ENCODE assay signal across 13 cellular contexts in the genomic region with DNA sequence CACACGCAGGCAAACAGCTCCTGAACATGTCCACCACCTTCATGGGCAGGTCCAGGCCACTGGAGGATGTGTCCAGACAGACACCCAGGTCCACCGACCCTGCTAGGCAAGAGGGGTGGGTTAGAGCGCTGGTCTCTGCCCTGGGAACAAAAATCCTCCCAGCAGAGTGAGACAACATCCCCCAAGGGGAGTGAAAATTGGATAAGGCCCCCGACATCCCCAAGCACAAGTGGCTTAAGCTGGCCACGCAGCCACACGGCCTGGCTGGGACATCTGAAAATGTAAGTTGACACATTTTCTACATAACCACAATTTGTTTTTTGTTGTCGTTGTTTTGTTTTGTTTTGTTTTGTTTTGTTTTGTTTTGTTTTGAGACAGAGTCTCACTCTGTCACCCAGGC. TPM values are rescaled to one million over a fixed set of nuclear protein-coding genes. Genes with fewer than 3 reads are reported as not detected.
DNase-seq lines count a peak whose midpoint lies in the region; TF ChIP-seq lines count a peak whose summit lies in the region.
"Not testable (repeated sequence)": the region's sequence is repeated elsewhere in the genome, so short reads cannot be mapped to it uniquely, and the experiment has no call there.
"Had no signal": no experiment of that assay in that cellular context is flagged by ENCODE, and none has a peak within 500 bp of the region (broad histone marks: within the 10 kb centered on the region; RNA-seq: fewer than 3 reads in every experiment).

No MANE protein-coding gene starts in this region.

- not testable (repeated sequence) for H3K36me3 Mint-ChIP-seq in activated CD4-positive, alpha-beta T cell treated with anti-CD3 and anti-CD28 coated beads, Interleukin-2, amount 10 ng/mL, durations not matched to agents 24 days and 14 days (ENCODE audit: low read depth); nephron progenitor cell (ENCODE audit: low read depth)

- not testable (repeated sequence) for H3K9me3 Mint-ChIP-seq in activated CD4-positive, alpha-beta T cell treated with anti-CD3 and anti-CD28 coated beads, Interleukin-2, amount 10 ng/mL, durations not matched to agents 24 days and 14 days; nephron progenitor cell

- not testable (repeated sequence) for H3K4me1 Mint-ChIP-seq in activated CD4-positive, alpha-beta T cell treated with anti-CD3 and anti-CD28 coated beads, Interleukin-2, amount 10 ng/mL, durations not matched to agents 24 days and 14 days
- peaks cover 14% of the 10 kb centered on the region for H3K4me1 Mint-ChIP-seq in nephron progenitor cell

- not testable (repeated sequence) for H3K4me3 Mint-ChIP-seq in activated CD4-positive, alpha-beta T cell treated with anti-CD3 and anti-CD28 coated beads, Interleukin-2, amount 10 ng/mL, durations not matched to agents 24 days and 14 days; nephron progenitor cell

- H3K27ac Mint-ChIP-seq in activated CD4-positive, alpha-beta T cell treated with anti-CD3 and anti-CD28 coated beads, Interleukin-2, amount 10 ng/mL, durations not matched to agents 24 days and 14 days = not testable (repeated sequence)
- H3K27ac Mint-ChIP-seq in nephron progenitor cell = peak overlapping the region; percentile 42

- intact Hi-C loops in activated CD4-positive, alpha-beta T cell treated with anti-CD3 and anti-CD28 coated beads, Interleukin-2, amount 10 ng/mL, durations not matched to agents 24 days and 14 days (cut with micrococcal nuclease) = not testable (repeated sequence)

- not testable (repeated sequence) for TF ChIP-seq CTCF in nephron progenitor cell (IDR thresholded peaks at IDR 0.05)

- H3K27me3 Mint-ChIP-seq in activated CD4-positive, alpha-beta T cell treated with anti-CD3 and anti-CD28 coated beads, Interleukin-2, amount 10 ng/mL, durations not matched to agents 24 days and 14 days; nephron progenitor cell (ENCODE audit: low read depth, poor library complexity): not testable (repeated sequence)

- peak; percentile 48 for DNase-seq in activated CD4-positive, alpha-beta T cell treated with anti-CD3 and anti-CD28 coated beads, Interleukin-2, amount 10 ng/mL, durations not matched to agents 24 days and 14 days
- DNase-seq in nephron progenitor cell = not testable (repeated sequence)

RNA-seq across cellular contexts. Expression of gene DEFB108B, which starts 30.1 kb away (rescaled TPM):
- not detected in 2 replicates for total RNA-seq in activated CD4-positive, alpha-beta T cell treated with anti-CD3 and anti-CD28 coated beads, Interleukin-2, amount 10 ng/mL, durations not matched to agents 24 days and 14 days
- total RNA-seq: A172; A673; B cell; Caco-2; Calu3; CD4-positive, alpha-beta memory T cell; CD4-positive, alpha-beta T cell; CD4-positive, CD25-positive, alpha-beta regulatory T cell; CD8-positive, alpha-beta memory T cell; CD8-positive, alpha-beta T cell; Daoy had no signal
